ENCODE assay signal across 8 cellular contexts in the genomic region with DNA sequence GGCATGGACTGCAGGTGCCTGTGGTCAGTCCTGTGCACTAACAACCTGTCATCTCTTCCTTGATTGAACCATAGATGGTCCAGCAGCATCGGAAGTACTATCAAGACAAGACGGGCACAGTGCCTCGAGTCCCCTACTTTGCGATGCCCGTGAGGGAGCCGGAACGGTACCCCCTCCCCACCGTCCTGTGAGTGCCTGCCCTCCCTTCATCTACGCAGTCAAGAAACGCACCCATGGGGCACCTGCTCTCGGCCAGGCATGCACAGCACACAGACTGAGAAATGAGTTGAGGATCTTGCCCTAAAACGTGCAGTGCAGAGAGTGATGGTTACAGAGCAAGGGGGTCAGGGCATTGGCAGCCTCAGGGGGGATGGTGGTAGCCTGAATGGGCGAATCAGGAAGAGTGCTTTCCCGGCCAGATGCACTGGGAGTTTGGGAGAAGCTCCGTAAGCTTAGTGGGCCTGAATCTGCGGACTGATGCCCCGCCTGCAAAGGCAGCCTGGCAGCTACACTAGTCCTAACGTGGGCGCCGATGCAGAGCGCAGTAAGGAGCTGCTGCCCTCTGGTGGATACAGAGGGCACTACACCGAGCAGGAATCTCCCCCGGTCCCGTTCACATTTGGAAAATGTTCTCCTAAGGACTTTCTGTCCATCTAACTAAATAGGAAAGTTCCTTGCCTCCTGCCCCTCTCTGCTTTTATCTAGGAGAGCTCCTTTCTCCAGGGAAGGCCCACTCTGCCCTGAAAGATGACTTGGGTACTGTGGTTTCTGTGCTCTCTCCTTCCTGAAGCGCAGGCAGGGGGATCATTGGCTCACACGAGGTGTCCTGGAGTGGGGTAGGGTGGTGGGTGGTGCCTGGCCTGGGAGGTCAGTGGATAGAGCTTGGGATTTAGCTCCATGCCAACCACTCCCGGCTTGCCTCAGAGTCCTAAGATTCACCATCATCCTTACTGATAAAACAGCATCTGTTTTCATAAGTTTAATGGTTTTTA.
A peak's percentile ranks its signal among the peaks of the same experiment; 100 is the strongest.
DNase-seq lines count a peak whose midpoint lies in the region; ATAC-seq and TF ChIP-seq lines count a peak whose summit lies in the region.

No MANE protein-coding gene starts in this region.

- TF ChIP-seq EP300 in Ishikawa (IDR thresholded peaks at IDR 0.05; ENCODE audit: borderline replicate concordance) = no peak

- no peaks in the 10 kb centered on the region for H3K36me3 ChIP-seq in Peyer's patch
- no peaks in the 10 kb centered on the region for H3K36me3 ChIP-seq in thyroid gland

- H3K9me3 Mint-ChIP-seq in activated T-cell treated with anti-CD3 and anti-CD28 coated beads, Interleukin-2, amount 50 U/mL, for 72 hours = no peaks in the 10 kb centered on the region

- no peak overlapping the region for H3K27ac ChIP-seq in Peyer's patch
- H3K27ac ChIP-seq in thyroid gland = no peak overlapping the region

- ATAC-seq in activated T-cell treated with anti-CD3 and anti-CD28 coated beads, Interleukin-2, amount 50 U/mL, for 72 hours (replicated peaks in 1 of 2) = peak; percentile 78 to 79
- ATAC-seq in HG03108 (IDR thresholded peaks at IDR 0.05; ENCODE audit: unreplicated experiment) = no peak

- H3K4me3 ChIP-seq in Peyer's patch = no peak overlapping the region
- no peak overlapping the region for H3K4me3 ChIP-seq in fibroblast of villous mesenchyme (ENCODE audit: low read depth, low read length)
- no peak overlapping the region for H3K4me3 ChIP-seq in thyroid gland (replicated peaks in 1 of 3)

- DNase-seq in DMS153 (lab: John Stamatoyannopoulos, UW) (peak; percentile 51), Peyer's patch (peak; percentile 40 to 78 (median 68)), fibroblast of villous mesenchyme (ENCODE audit: low read depth) (peak; percentile 48), occipital lobe (lab: John Stamatoyannopoulos, UW) (peak; percentile 27), thyroid gland (peak; percentile 68 to 73)
- DNase-seq in activated T-cell treated with anti-CD3 and anti-CD28 coated beads, Interleukin-2, amount 50 U/mL, for 72 hours = peak; percentile 63 to 74

- H3K9me3 ChIP-seq in Peyer's patch (no peaks in the 10 kb centered on the region), thyroid gland (no peaks in the 10 kb centered on the region)

- H3K36me3 Mint-ChIP-seq in activated T-cell treated with anti-CD3 and anti-CD28 coated beads, Interleukin-2, amount 50 U/mL, for 72 hours (ENCODE audit: insufficient read depth in 2 of 2) = no peaks in the 10 kb centered on the region

- 41 to 48% methylated on average over 22 to 27 of the region's 27 CpGs for WGBS in thyroid gland, 2 donors

- TF ChIP-seq POLR2A in Peyer's patch (IDR thresholded peaks at IDR 0.05) (no peak), thyroid gland (IDR thresholded peaks at IDR 0.05) (no peak)

- H3K27me3 ChIP-seq in Peyer's patch (no peaks in the 10 kb centered on the region), thyroid gland (no peaks in the 10 kb centered on the region)

- no peaks in the 10 kb centered on the region for H3K4me1 Mint-ChIP-seq in activated T-cell treated with anti-CD3 and anti-CD28 coated beads, Interleukin-2, amount 50 U/mL, for 72 hours (ENCODE audit: low read depth)

- H3K4me1 ChIP-seq in Peyer's patch (no peaks in the 10 kb centered on the region), thyroid gland (no peaks in the 10 kb centered on the region)

- intact Hi-C loops in thyroid gland (cut with DNase I) = loop anchor here (5.0 kb wide), 1 partner anchor 75 kb away; no protein-coding TSS in a partner anchor

- peak; percentile 76 to 95 (median 86) for TF ChIP-seq CTCF in Peyer's patch (IDR thresholded peaks at IDR 0.05)
- TF ChIP-seq CTCF in fibroblast of villous mesenchyme (IDR thresholded peaks at IDR 0.05; ENCODE audit: insufficient read depth, low read depth, low read length) = peak; percentile 97
- peak; percentile 94 to 98 (median 96) for TF ChIP-seq CTCF in thyroid gland (IDR thresholded peaks at IDR 0.05)

- TF ChIP-seq RAD21 in Ishikawa (IDR thresholded peaks at IDR 0.05; ENCODE audit: low read depth) = peak; percentile 95

- H3K27ac Mint-ChIP-seq in activated T-cell treated with anti-CD3 and anti-CD28 coated beads, Interleukin-2, amount 50 U/mL, for 72 hours = no peak overlapping the region

- no peak overlapping the region for H3K4me3 Mint-ChIP-seq in activated T-cell treated with anti-CD3 and anti-CD28 coated beads, Interleukin-2, amount 50 U/mL, for 72 hours

- peaks cover 15% of the 10 kb centered on the region for H3K27me3 Mint-ChIP-seq in activated T-cell treated with anti-CD3 and anti-CD28 coated beads, Interleukin-2, amount 50 U/mL, for 72 hours (ENCODE audit: low read depth)

TF ChIP-seq in Ishikawa, 13 proteins besides CTCF, POLR2A, EP300 and RAD21:
- no peak for TF ChIP-seq TEAD4 (IDR thresholded peaks at IDR 0.05)
- TF ChIP-seq, protein P1, sequence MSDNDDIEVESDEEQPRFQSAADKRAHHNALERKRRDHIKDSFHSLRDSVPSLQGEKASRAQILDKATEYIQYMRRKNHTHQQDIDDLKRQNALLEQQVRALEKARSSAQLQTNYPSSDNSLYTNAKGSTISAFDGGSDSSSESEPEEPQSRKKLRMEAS (IDR thresholded peaks at IDR 0.05) = 0 out of 2 replicates have a peak, but pooled peaks have one; percentile 41
